Comparison of ENCODE assay signal across 16 cellular contexts in genomic region chr15:58355352-58355964, GRCh38.
DNase-seq lines count a peak whose midpoint lies in the region; ATAC-seq lines count a peak whose summit lies in the region.
"Had no signal": no experiment of that assay in that cellular context is flagged by ENCODE, and none has a peak within 500 bp of the region (broad histone marks: within the 10 kb centered on the region; RNA-seq: fewer than 3 reads in every experiment).

No MANE protein-coding gene starts in this region.

- H3K36me3 ChIP-seq in KOPT-K1 (ENCODE audit: insufficient read depth, low read length) (no peaks in the 10 kb centered on the region), mesenchymal stem cell (ENCODE audit: control insufficient read depth in 1 of 2, insufficient read depth in 2 of 2, low read depth in 1 of 2, low read length in 2 of 2) (no peaks in the 10 kb centered on the region)
- H3K36me3 ChIP-seq: left ventricle myocardium inferior had no signal

- peaks cover 40% of the 10 kb centered on the region for H3K4me1 Mint-ChIP-seq in activated CD4-positive, alpha-beta T cell treated with anti-CD3 and anti-CD28 coated beads, Interleukin-2, amount 10 ng/mL, durations not matched to agents 24 days and 14 days

- peak overlapping the region in 1 of 2 experiments; percentile 80 for H2BK12ac ChIP-seq in mesenchymal stem cell (ENCODE audit: low read length in 2 of 2)

- peak overlapping the region; percentile 44 for H4K91ac ChIP-seq in mesenchymal stem cell (ENCODE audit: low read length)

- peaks cover 4 to 57% of the 10 kb centered on the region in 2 experiments for H3K27me3 ChIP-seq in mesenchymal stem cell (ENCODE audit: control insufficient read depth in 1 of 2, insufficient read depth in 1 of 2, low read length in 2 of 2)

- no peak overlapping the region for H2BK15ac ChIP-seq in mesenchymal stem cell (ENCODE audit: low read depth, poor library complexity, severe bottlenecking)

- peak overlapping the region; percentile 79 for H3K27ac Mint-ChIP-seq in activated CD4-positive, alpha-beta T cell treated with anti-CD3 and anti-CD28 coated beads, Interleukin-2, amount 10 ng/mL, durations not matched to agents 24 days and 14 days

- DNase-seq in activated CD4-positive, alpha-beta T cell treated with anti-CD3 and anti-CD28 coated beads, Interleukin-2, amount 10 ng/mL, durations not matched to agents 24 days and 14 days = no peak
- DNase-seq in activated CD4-positive, alpha-beta T cell treated with anti-CD3 and anti-CD28 coated beads for 4 hours = no peak
- DNase-seq in NCI-H345 treated with DMSO at 0.1 percent for 48 hours (lab: John Stamatoyannopoulos, UW; ENCODE audit: unreplicated experiment) (peak; percentile 66), mesenchymal stem cell (no peak), iPS-NIHi7 (ENCODE audit: extremely low spot score) (no peak), T-helper 9 cell (no peak)
- DNase-seq: activated CD4-positive, alpha-beta T cell treated with anti-CD3 and anti-CD28 coated beads, Interleukin-2, amount 50 U/mL, for 1 hour; activated T-cell treated with anti-CD3 and anti-CD28 coated beads, Interleukin-2, amount 50 U/mL, for 4 hours; aorta; left ventricle myocardium inferior; naive thymus-derived CD4-positive, alpha-beta T cell; NCI-H2029 treated with DMSO at 0.1 percent for 48 hours; psoas muscle had no signal

- H2AK5ac ChIP-seq in mesenchymal stem cell (ENCODE audit: low read length, severe bottlenecking) = no peak overlapping the region

- H3K4me3 Mint-ChIP-seq in activated CD4-positive, alpha-beta T cell treated with anti-CD3 and anti-CD28 coated beads, Interleukin-2, amount 10 ng/mL, durations not matched to agents 24 days and 14 days = no peak overlapping the region
- H3K4me3 Mint-ChIP-seq: activated T-cell treated with anti-CD3 and anti-CD28 coated beads, Interleukin-2, amount 50 U/mL, for 4 hours had no signal

- H3K9ac ChIP-seq in mesenchymal stem cell (ENCODE audit: low read length) = no peak overlapping the region
- H3K9ac ChIP-seq: KMS-11 had no signal

- peaks cover 1% of the 10 kb centered on the region for H3K4me1 ChIP-seq in mesenchymal stem cell (ENCODE audit: control insufficient read depth, insufficient read depth, low read depth, low read length)
- H3K4me1 ChIP-seq: psoas muscle had no signal

- 86% methylated on average over 10 of the region's 10 CpGs for WGBS in mesenchymal stem cell

- H2BK120ac ChIP-seq in mesenchymal stem cell (ENCODE audit: low read depth, low read length) = no peak overlapping the region

- H3K18ac ChIP-seq in mesenchymal stem cell (ENCODE audit: low read depth in 1 of 2, low read length in 2 of 2) = peak overlapping the region in 1 of 2 experiments; percentile 59

- H3K4me2 ChIP-seq in mesenchymal stem cell (ENCODE audit: low read length, poor library complexity, severe bottlenecking) = no peak overlapping the region
- H3K4me2 ChIP-seq: KMS-11 had no signal

- no peak overlapping the region for H3K4ac ChIP-seq in mesenchymal stem cell (ENCODE audit: low read depth in 1 of 2, low read length in 2 of 2)

- peaks cover 3% of the 10 kb centered on the region for H3K9me3 Mint-ChIP-seq in activated CD4-positive, alpha-beta T cell treated with anti-CD3 and anti-CD28 coated beads, Interleukin-2, amount 10 ng/mL, durations not matched to agents 24 days and 14 days
- H3K9me3 Mint-ChIP-seq: activated T-cell treated with anti-CD3 and anti-CD28 coated beads, Interleukin-2, amount 50 U/mL, for 4 hours; naive thymus-derived CD4-positive, alpha-beta T cell had no signal

- no peaks in the 10 kb centered on the region for H3K79me1 ChIP-seq in mesenchymal stem cell (replicated peaks; ENCODE audit: low read length, poor library complexity, severe bottlenecking)

- H3K27ac ChIP-seq in KOPT-K1 (ENCODE audit: low read depth, low read length, poor library complexity, severe bottlenecking) = peak overlapping the region; percentile 49
- no peak overlapping the region for H3K27ac ChIP-seq in mesenchymal stem cell (ENCODE audit: low read length, poor library complexity, severe bottlenecking)
- H3K27ac ChIP-seq: KMS-11, left ventricle myocardium inferior, psoas muscle had no signal

- no peak overlapping the region for H3K23ac ChIP-seq in mesenchymal stem cell (ENCODE audit: low read length in 2 of 2)

- ATAC-seq in HG03025 (IDR thresholded peaks at IDR 0.05; ENCODE audit: low FRiP score, unreplicated experiment) = no peak
- ATAC-seq: naive thymus-derived CD4-positive, alpha-beta T cell; psoas muscle had no signal

- H3K36me3 Mint-ChIP-seq in activated CD4-positive, alpha-beta T cell treated with anti-CD3 and anti-CD28 coated beads, Interleukin-2, amount 10 ng/mL, durations not matched to agents 24 days and 14 days (ENCODE audit: low read depth) = no peaks in the 10 kb centered on the region

- no peak overlapping the region for H2AFZ ChIP-seq in mesenchymal stem cell (ENCODE audit: low read depth, low read length)

- no peak overlapping the region for H3K4me3 ChIP-seq in mesenchymal stem cell (ENCODE audit: insufficient read depth in 1 of 2, low read depth in 1 of 2, low read length in 2 of 2)
- H3K4me3 ChIP-seq: left ventricle myocardium inferior, psoas muscle had no signal

- H3K9me3 ChIP-seq in KOPT-K1 (ENCODE audit: insufficient read depth, low read length, poor library complexity, severe bottlenecking) (no peaks in the 10 kb centered on the region), mesenchymal stem cell (ENCODE audit: control insufficient read depth, low read length) (no peaks in the 10 kb centered on the region)
- H3K9me3 ChIP-seq: left ventricle myocardium inferior, psoas muscle had no signal

- H2BK5ac ChIP-seq in mesenchymal stem cell (ENCODE audit: low read depth, low read length, poor library complexity, severe bottlenecking) = no peak overlapping the region

- peak overlapping the region in 1 of 2 experiments; percentile 93 for H3K14ac ChIP-seq in mesenchymal stem cell (ENCODE audit: low read length in 2 of 2)

- intact Hi-C loops in activated CD4-positive, alpha-beta T cell treated with anti-CD3 and anti-CD28 coated beads, Interleukin-2, amount 10 ng/mL, durations not matched to agents 24 days and 14 days (cut with micrococcal nuclease) = loop anchor here (5.0 kb wide), 2 partner anchors 57 to 417 kb away; partner anchors contain the start of gene MINDY2

- H4K8ac ChIP-seq in mesenchymal stem cell (ENCODE audit: low read length) = no peak overlapping the region

- no peaks in the 10 kb centered on the region for H3K27me3 Mint-ChIP-seq in activated CD4-positive, alpha-beta T cell treated with anti-CD3 and anti-CD28 coated beads, Interleukin-2, amount 10 ng/mL, durations not matched to agents 24 days and 14 days
- H3K27me3 Mint-ChIP-seq: naive thymus-derived CD4-positive, alpha-beta T cell had no signal
